ENCODE assay signal across 24 cellular contexts in the genomic region with DNA sequence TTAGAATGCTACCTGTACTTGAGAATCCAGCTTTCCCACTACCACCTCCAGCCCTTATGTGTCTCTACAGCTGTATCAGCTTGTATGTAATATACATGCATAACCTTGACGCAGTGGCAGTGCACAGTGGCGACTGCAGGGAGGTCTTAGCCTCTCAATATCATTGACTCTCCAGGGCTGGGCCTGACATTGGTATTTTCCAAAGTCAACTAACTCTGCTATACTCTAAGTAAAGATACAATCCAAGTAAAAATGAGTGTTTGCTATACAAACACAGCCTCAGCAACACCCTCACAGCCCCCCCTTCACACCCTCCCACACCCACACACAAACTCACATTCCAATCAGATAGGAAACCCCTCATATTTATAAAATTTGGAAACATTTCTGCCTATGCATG.
"Had no signal": no experiment of that assay in that cellular context is flagged by ENCODE, and none has a peak within 500 bp of the region (broad histone marks: within the 10 kb centered on the region; RNA-seq: fewer than 3 reads in every experiment).

No MANE protein-coding gene starts in this region.

- H3K27ac Mint-ChIP-seq: activated CD4-positive, alpha-beta T cell treated with anti-CD3 and anti-CD28 coated beads for 36 hours; activated CD8-positive, alpha-beta T cell treated with anti-CD3 and anti-CD28 coated beads, Interleukin-2, amount 10 ng/mL, durations not matched to agents 7 days and 5 days; activated naive CD8-positive, alpha-beta T cell treated with anti-CD3 and anti-CD28 coated beads, Interleukin-2, amount 10 ng/mL, durations not matched to agents 7 days and 5 days had no signal

- H3K27me3 ChIP-seq: adrenal gland, Peyer's patch, SJCRH30 had no signal

- H3K9me3 ChIP-seq: adrenal gland, Peyer's patch, SJCRH30, SK-N-SH had no signal

- H3K36me3 ChIP-seq: adrenal gland, Peyer's patch, SJCRH30, WERI-Rb-1 had no signal

- H3K27me3 Mint-ChIP-seq: activated CD4-positive, alpha-beta T cell treated with anti-CD3 and anti-CD28 coated beads for 36 hours had no signal

- ATAC-seq: activated CD4-positive, alpha-beta T cell treated with anti-CD3 and anti-CD28 coated beads for 36 hours; activated CD8-positive, alpha-beta T cell treated with anti-CD3 and anti-CD28 coated beads, Interleukin-2, amount 10 ng/mL, durations not matched to agents 7 days and 5 days had no signal

- H3K4me1 ChIP-seq: adrenal gland, Peyer's patch had no signal

- DNase-seq: activated CD4-positive, alpha-beta T cell treated with anti-CD3 and anti-CD28 coated beads for 36 hours; activated CD4-positive, alpha-beta T cell treated with anti-CD3 and anti-CD28 coated beads, Interleukin-2, amount 50 U/mL, for 4 hours; activated CD8-positive, alpha-beta memory T cell treated with anti-CD3 and anti-CD28 coated beads, Interleukin-2, amount 50 U/mL, for 48 hours; activated CD8-positive, alpha-beta T cell treated with anti-CD3 and anti-CD28 coated beads, Interleukin-2, amount 10 ng/mL, durations not matched to agents 7 days and 5 days; activated naive CD4-positive, alpha-beta T cell treated with anti-CD3 and anti-CD28 coated beads, Interleukin-2, amount 50 U/mL, for 16 hours; activated naive CD8-positive, alpha-beta T cell treated with anti-CD3 and anti-CD28 coated beads, Interleukin-2, amount 10 ng/mL, durations not matched to agents 7 days and 5 days; activated T-cell treated with anti-CD3 and anti-CD28 coated beads, Interleukin-2, amount 50 U/mL, for 1 hour; adrenal gland; anterior cingulate cortex; Kasumi-1; KBM-7; NCI-H1048; NCI-H146; NCI-H187 treated with DMSO at 0.1 percent for 48 hours; NCI-H2081 treated with DMSO at 0.1 percent for 48 hours; NCI-H446; NCI-H524; Peyer's patch; Right ventricle myocardium superior; SJCRH30; SK-N-SH; T-helper 1 cell; WERI-Rb-1 had no signal

- H3K9me3 Mint-ChIP-seq: activated naive CD8-positive, alpha-beta T cell treated with anti-CD3 and anti-CD28 coated beads, Interleukin-2, amount 10 ng/mL, durations not matched to agents 7 days and 5 days had no signal

- H3K4me3 ChIP-seq: adrenal gland, Peyer's patch, SJCRH30 had no signal

- H3K36me3 Mint-ChIP-seq: activated naive CD8-positive, alpha-beta T cell treated with anti-CD3 and anti-CD28 coated beads, Interleukin-2, amount 10 ng/mL, durations not matched to agents 7 days and 5 days had no signal

- H3K27ac ChIP-seq: adrenal gland, Peyer's patch, RWPE1, SJCRH30, WERI-Rb-1 had no signal

- H3K4me3 Mint-ChIP-seq: activated CD4-positive, alpha-beta T cell treated with anti-CD3 and anti-CD28 coated beads for 36 hours; activated CD8-positive, alpha-beta T cell treated with anti-CD3 and anti-CD28 coated beads, Interleukin-2, amount 10 ng/mL, durations not matched to agents 7 days and 5 days; activated naive CD8-positive, alpha-beta T cell treated with anti-CD3 and anti-CD28 coated beads, Interleukin-2, amount 10 ng/mL, durations not matched to agents 7 days and 5 days had no signal
